In genomic region chr3:134567605-134568004, GRCh38 we compare ENCODE assay signal across 31 cellular contexts.
DNase-seq lines count a peak whose midpoint lies in the region; ATAC-seq and TF ChIP-seq lines count a peak whose summit lies in the region.
"Had no signal": no experiment of that assay in that cellular context is flagged by ENCODE, and none has a peak within 500 bp of the region (broad histone marks: within the 10 kb centered on the region; RNA-seq: fewer than 3 reads in every experiment).

No MANE protein-coding gene starts in this region.

- DNase-seq in Caki2 (ENCODE audit: low read depth) (peak; percentile 59), Kasumi-1 (lab: John Stamatoyannopoulos, UW) (peak; percentile 73 to 81), glomerular visceral epithelial cell (ENCODE audit: extremely low spot score) (peak; percentile 8), ascending aorta (ENCODE audit: low spot score in 2 of 2) (no peak)
- no peak for DNase-seq in stimulated activated CD4-positive, alpha-beta T cell treated with anti-CD3 and anti-CD28 coated beads, Interleukin-15, amount 100 ng/mL, for 24 hours
- DNase-seq: activated CD4-positive, alpha-beta T cell treated with anti-CD3 and anti-CD28 coated beads for 48 hours; activated effector memory CD4-positive, alpha-beta T cell treated with anti-CD3 and anti-CD28 coated beads, Interleukin-2, amount 50 U/mL, for 16 hours; activated T-cell treated with anti-CD3 and anti-CD28 coated beads, Interleukin-2, amount 50 U/mL, for 1 hour; AML-193; aorta; CD4-positive, CD25-positive, alpha-beta regulatory T cell; effector memory CD8-positive, alpha-beta T cell; erythroblast; heart left ventricle; mammary epithelial cell; NCI-H1417 treated with DMSO at 0.1 percent for 48 hours; NCI-H2081 treated with DMSO at 0.1 percent for 48 hours; NCI-H446; NCI-H748 treated with DMSO at 0.1 percent for 48 hours; pancreas; SJCRH30; small intestine; stimulated activated CD4-positive, alpha-beta T cell treated with anti-CD3 and anti-CD28 coated beads, Interleukin-2, amount 100 ng/mL, for 24 hours; stimulated activated naive CD8-positive, alpha-beta T cell treated with anti-CD3 and anti-CD28 coated beads, Interleukin-15, Interleukin-2, amounts not matched to agents 100 U/mL and 50 U/mL, for 24 hours; T1000; testis had no signal

- in situ Hi-C loops in Caki2 (cut with HindIII; ENCODE audit: low pct_unique_long_range_greater_than_20kb, low sequenced_read_pairs) = no loop called here

- H3K36me3 Mint-ChIP-seq in nephron (ENCODE audit: low read depth) = peaks cover 39% of the 10 kb centered on the region

- peaks cover 0 to 13% of the 10 kb centered on the region in 2 donors for H3K36me3 ChIP-seq in ascending aorta
- H3K36me3 ChIP-seq: pancreas had no signal

- H3K9me3 Mint-ChIP-seq in nephron = peaks cover 33% of the 10 kb centered on the region

- H3K4me3 ChIP-seq in ascending aorta = no peak overlapping the region
- H3K4me3 ChIP-seq: heart left ventricle, pancreas, SJCRH30, testis had no signal

- ATAC-seq in GM19395 (IDR thresholded peaks at IDR 0.05; ENCODE audit: unreplicated experiment) = no peak
- ATAC-seq in HG02763 (IDR thresholded peaks at IDR 0.05; ENCODE audit: unreplicated experiment) = no peak
- ATAC-seq: effector memory CD8-positive, alpha-beta T cell; heart left ventricle; pancreas; stimulated activated naive CD8-positive, alpha-beta T cell treated with anti-CD3 and anti-CD28 coated beads, Interleukin-15, Interleukin-2, amounts not matched to agents 100 U/mL and 50 U/mL, for 24 hours had no signal

- H3K4me3 Mint-ChIP-seq in nephron = no peak overlapping the region
- H3K4me3 Mint-ChIP-seq: activated naive CD8-positive, alpha-beta T cell; CD4-positive, CD25-positive, alpha-beta regulatory T cell; effector memory CD8-positive, alpha-beta T cell; neural crest cell had no signal

- no peaks in the 10 kb centered on the region for H3K4me1 ChIP-seq in ascending aorta
- H3K4me1 ChIP-seq: pancreas, SJCRH30, testis had no signal

- H3K4me1 Mint-ChIP-seq in nephron = no peaks in the 10 kb centered on the region
- H3K4me1 Mint-ChIP-seq: CD4-positive, CD25-positive, alpha-beta regulatory T cell; neural crest cell had no signal

- TF ChIP-seq CTCF in nephron (IDR thresholded peaks at IDR 0.05; ENCODE audit: unreplicated experiment in 3 of 3) (no peak), ascending aorta (IDR thresholded peaks at IDR 0.05) (no peak)

- peak overlapping the region; percentile 27 to 56 (median 31) for H3K27ac Mint-ChIP-seq in nephron
- H3K27ac Mint-ChIP-seq: activated naive CD8-positive, alpha-beta T cell; CD4-positive, CD25-positive, alpha-beta regulatory T cell; effector memory CD8-positive, alpha-beta T cell had no signal

- peaks cover 0 to 3% of the 10 kb centered on the region in 2 donors for H3K9me3 ChIP-seq in ascending aorta
- H3K9me3 ChIP-seq: pancreas, SJCRH30, testis had no signal

- H3K27me3 ChIP-seq in ascending aorta = no peaks in the 10 kb centered on the region
- H3K27me3 ChIP-seq: heart left ventricle, pancreas, SJCRH30, testis had no signal

- no peak overlapping the region for H3K27ac ChIP-seq in ascending aorta
- H3K27ac ChIP-seq: heart left ventricle, pancreas, SJCRH30, testis had no signal

- no peaks in the 10 kb centered on the region for H3K27me3 Mint-ChIP-seq in nephron (ENCODE audit: low read depth)
- H3K27me3 Mint-ChIP-seq: activated naive CD8-positive, alpha-beta T cell; CD4-positive, CD25-positive, alpha-beta regulatory T cell; effector memory CD8-positive, alpha-beta T cell had no signal

- intact Hi-C loops in ascending aorta (cut with DNase I) = no loop called here

Comparison
In these comparisons a context has a peak if more than half of its experiments do, and no peak if none do; other contexts are left out.
1. DNase-seq: peak in Caki2 (single experiment), Kasumi-1 (2 of 2) and glomerular visceral epithelial cell (single experiment); none in stimulated activated CD4-positive, alpha-beta T cell treated with anti-CD3 and anti-CD28 coated beads, Interleukin-15, amount 100 ng/mL, for 24 hours (single experiment) and ascending aorta (0 of 2).